In genomic region chr3:197664423-197665141, GRCh38 we compare ENCODE assay signal across 8 cellular contexts.
DNase-seq lines count a peak whose midpoint lies in the region; ATAC-seq, FAIRE-seq and TF ChIP-seq lines count a peak whose summit lies in the region.
"Not testable (repeated sequence)": the region's sequence is repeated elsewhere in the genome, so short reads cannot be mapped to it uniquely, and the experiment has no call there.

No MANE protein-coding gene starts in this region.

- not testable (repeated sequence) for TF ChIP-seq CTCF in pancreas (IDR thresholded peaks at IDR 0.05); tibial nerve (IDR thresholded peaks at IDR 0.05)

- intact Hi-C loops in Right ventricle myocardium superior (cut with DNase I); pancreas (cut with DNase I): not testable (repeated sequence)

- H3K27ac Mint-ChIP-seq in T-helper 17 cell; activated naive CD8-positive, alpha-beta T cell treated with anti-CD3 and anti-CD28 coated beads, Interleukin-2, amount 50 U/mL, for 24 hours: not testable (repeated sequence)

- not testable (repeated sequence) for H3K4me1 Mint-ChIP-seq in T-helper 17 cell; activated naive CD8-positive, alpha-beta T cell treated with anti-CD3 and anti-CD28 coated beads, Interleukin-2, amount 50 U/mL, for 24 hours

- H3K36me3 ChIP-seq in pancreas, tibial nerve: not testable (repeated sequence)

- not testable (repeated sequence) for TF ChIP-seq POLR2A in tibial nerve (IDR thresholded peaks at IDR 0.05)

- FAIRE-seq in pancreas (lab: Jason Lieb, UNC), result not testable (repeated sequence)

- not testable (repeated sequence) for H3K27ac ChIP-seq in pancreas, tibial nerve

- not testable (repeated sequence) for H3K9me3 Mint-ChIP-seq in activated naive CD8-positive, alpha-beta T cell treated with anti-CD3 and anti-CD28 coated beads, Interleukin-2, amount 50 U/mL, for 24 hours

- not testable (repeated sequence) for TF ChIP-seq EP300 in tibial nerve (IDR thresholded peaks at IDR 0.05)

- H3K36me3 Mint-ChIP-seq in T-helper 17 cell (ENCODE audit: low read depth); activated naive CD8-positive, alpha-beta T cell treated with anti-CD3 and anti-CD28 coated beads, Interleukin-2, amount 50 U/mL, for 24 hours (ENCODE audit: low read depth): not testable (repeated sequence)

- 1 to 5% methylated on average over 21 to 26 of the region's 29 CpGs for WGBS in pancreas, 2 donors
- 0 to 1% methylated on average over 14 to 17 of the region's 29 CpGs for WGBS in tibial nerve, 2 donors

- peak overlapping the region in 3 of 4 donors; percentile 20 to 44 (median 31) for H3K4me3 ChIP-seq in pancreas
- peak overlapping the region; percentile 22 to 48 (median 38) for H3K4me3 ChIP-seq in tibial nerve

- H3K27me3 ChIP-seq in pancreas, tibial nerve: not testable (repeated sequence)

- H3K9me3 ChIP-seq in T-helper 17 cell (ENCODE audit: control insufficient read depth, low read length, poor library complexity, severe bottlenecking); pancreas; tibial nerve: not testable (repeated sequence)

- H3K4me3 Mint-ChIP-seq in T-helper 17 cell, result peak overlapping the region; percentile 12
- H3K4me3 Mint-ChIP-seq in activated naive CD8-positive, alpha-beta T cell treated with anti-CD3 and anti-CD28 coated beads, Interleukin-2, amount 50 U/mL, for 24 hours, result peak overlapping the region; percentile 43

- not testable (repeated sequence) for DNase-seq in T-helper 17 cell; Right ventricle myocardium superior; tibial nerve (ENCODE audit: low spot score in 2 of 2)
- DNase-seq in activated naive CD8-positive, alpha-beta T cell treated with anti-CD3 and anti-CD28 coated beads, Interleukin-2, amount 50 U/mL, for 24 hours, result peak; percentile 38
- peak in 1 of 6 donors; percentile 57 for DNase-seq in pancreas

- H3K27me3 Mint-ChIP-seq in T-helper 17 cell; activated naive CD8-positive, alpha-beta T cell treated with anti-CD3 and anti-CD28 coated beads, Interleukin-2, amount 50 U/mL, for 24 hours: not testable (repeated sequence)

- ATAC-seq in GM18499 (IDR thresholded peaks at IDR 0.05; ENCODE audit: insufficient read depth, unreplicated experiment) (peak; percentile 25), GM21723 (IDR thresholded peaks at IDR 0.05; ENCODE audit: unreplicated experiment) (peak; percentile 56), HG03280 (IDR thresholded peaks at IDR 0.05; ENCODE audit: unreplicated experiment) (peak; percentile 43), T-helper 17 cell (peak; percentile 77), Right ventricle myocardium superior (ENCODE audit: poor library complexity) (peak; percentile 65), pancreas (peak; percentile 40 to 62 (median 48))
- peak; percentile 50 for ATAC-seq in activated naive CD8-positive, alpha-beta T cell treated with anti-CD3 and anti-CD28 coated beads, Interleukin-2, amount 50 U/mL, for 24 hours

- not testable (repeated sequence) for H3K4me1 ChIP-seq in pancreas, tibial nerve

Comparison
In these comparisons a context has a peak if more than half of its experiments do, and no peak if none do; other contexts are left out.
1. ATAC-seq: peak in every context shown above with its lines; median percentile 77 in T-helper 17 cell; 65 in Right ventricle myocardium superior; 56 in GM21723; 50 in activated naive CD8-positive, alpha-beta T cell treated with anti-CD3 and anti-CD28 coated beads, Interleukin-2, amount 50 U/mL, for 24 hours; 48 in pancreas; 43 in HG03280; 25 in GM18499.